10 cellular contexts compared by ENCODE assay signal in genomic region chr2:229873123-229873581, GRCh38. TPM values are rescaled to one million over a fixed set of nuclear protein-coding genes. Genes with fewer than 3 reads are reported as not detected.
DNase-seq lines count a peak whose midpoint lies in the region; ATAC-seq lines count a peak whose summit lies in the region.
"Had no signal": no experiment of that assay in that cellular context is flagged by ENCODE, and none has a peak within 500 bp of the region (broad histone marks: within the 10 kb centered on the region; RNA-seq: fewer than 3 reads in every experiment).

No MANE protein-coding gene starts in this region.

- H2AK5ac ChIP-seq in mesendoderm (ENCODE audit: low read length): no peak overlapping the region

- peak; percentile 95 for ATAC-seq in GM18508 (IDR thresholded peaks at IDR 0.05; ENCODE audit: insufficient read depth, unreplicated experiment)
- ATAC-seq in GM21447 (IDR thresholded peaks at IDR 0.05; ENCODE audit: unreplicated experiment): peak; percentile 92
- ATAC-seq in HG03457 (IDR thresholded peaks at IDR 0.05; ENCODE audit: unreplicated experiment): peak; percentile 91
- ATAC-seq in left lobe of liver: peak; percentile 51

- no peak overlapping the region for H3K4ac ChIP-seq in mesendoderm (ENCODE audit: low read depth, low read length)

- no peak overlapping the region for H2BK5ac ChIP-seq in mesendoderm (ENCODE audit: low read length)

- no peak overlapping the region for H2BK15ac ChIP-seq in mesendoderm (replicated peaks; ENCODE audit: low read depth)

- H3K9ac ChIP-seq in mesendoderm (ENCODE audit: low read length): no peak overlapping the region

- H3K36me3 ChIP-seq in mesendoderm (ENCODE audit: control insufficient read depth, insufficient read depth, low read length) (no peaks in the 10 kb centered on the region), SJCRH30 (peaks cover 40% of the 10 kb centered on the region)

- no CpG with 5 or more reads among the region's 1 CpG for WGBS in mesendoderm (ENCODE audit: extremely low coverage, insufficient coverage, low lambda C conversion rate)

- H4K5ac ChIP-seq in mesendoderm (ENCODE audit: low read length): no peak overlapping the region

- H3K56ac ChIP-seq in mesendoderm (ENCODE audit: low read length): no peak overlapping the region

- peaks cover 3% of the 10 kb centered on the region for H3K4me1 ChIP-seq in mesendoderm (ENCODE audit: control insufficient read depth, low read depth, low read length)
- H3K4me1 ChIP-seq in SJCRH30: peaks cover 18% of the 10 kb centered on the region

- in situ Hi-C loops in G401 (cut with HindIII; ENCODE audit: low sequenced_read_pairs): no loop called here

- H3K27me3 ChIP-seq in mesendoderm (ENCODE audit: insufficient read depth, low read length, poor library complexity): no peaks in the 10 kb centered on the region
- no peaks in the 10 kb centered on the region for H3K27me3 ChIP-seq in SJCRH30

- no peak overlapping the region for H3K18ac ChIP-seq in mesendoderm (ENCODE audit: low read length)

- no peak overlapping the region for H3K4me3 ChIP-seq in mesendoderm (ENCODE audit: low read length)
- H3K4me3 ChIP-seq in SJCRH30: no peak overlapping the region

- peaks cover 28% of the 10 kb centered on the region for H3K79me2 ChIP-seq in mesendoderm (ENCODE audit: control insufficient read depth, insufficient read depth, low read length)

- DNase-seq in left lobe of liver (ENCODE audit: low spot score) (no peak), NCI-H2081 treated with DMSO at 0.1 percent for 48 hours (lab: John Stamatoyannopoulos, UW) (no peak), mesendoderm (no peak), SJCRH30 (no peak), G401 (ENCODE audit: low spot score) (no peak)
- DNase-seq: glutamatergic neuron, NCI-H2227 treated with DMSO at 0.1 percent for 48 hours had no signal

- no peak overlapping the region for H3K4me2 ChIP-seq in mesendoderm (ENCODE audit: low read length)

- H3K79me1 ChIP-seq in mesendoderm (ENCODE audit: low read length): peaks cover 14% of the 10 kb centered on the region

- no peak overlapping the region for H4K8ac ChIP-seq in mesendoderm (ENCODE audit: low read depth, low read length)

- no peak overlapping the region for H3K23ac ChIP-seq in mesendoderm (ENCODE audit: low read length)

- no peak overlapping the region for H3K27ac ChIP-seq in mesendoderm (ENCODE audit: low read depth, low read length)
- H3K27ac ChIP-seq in SJCRH30: no peak overlapping the region

- no peak overlapping the region for H2BK120ac ChIP-seq in mesendoderm (ENCODE audit: low read depth, low read length)

- no peaks in the 10 kb centered on the region for H3K9me3 ChIP-seq in SJCRH30 (replicated peaks)

RNA-seq across cellular contexts. Expression of gene TRIP12, which starts 48.7 kb away (rescaled TPM):
- 79.9 TPM for total RNA-seq in left lobe of liver
- polyA plus RNA-seq in mesendoderm (2013, experiment 1 of 2): 91.1 TPM
- polyA plus RNA-seq in mesendoderm (2013, experiment 2 of 2): 90.0 TPM
- 156 and 167 TPM in 2 replicates for total RNA-seq in SJCRH30 (2014; rRNA removed; shearing (Covaris generic))
- 68.0 and 101 TPM in 2 replicates for total RNA-seq in G401 (2014; rRNA removed; shearing (Covaris generic))

RNA-seq across cellular contexts. Expression of gene FBXO36, which starts 49.2 kb away (rescaled TPM):
- 1.1 TPM for total RNA-seq in left lobe of liver
- 1.7 TPM for polyA plus RNA-seq in mesendoderm (2013, experiment 1 of 2)
- polyA plus RNA-seq in mesendoderm (2013, experiment 2 of 2): 1.5 TPM
- total RNA-seq in SJCRH30 (2014; rRNA removed; shearing (Covaris generic)): 0.08 and 0.13 TPM in 2 replicates
- total RNA-seq in G401 (2014; rRNA removed; shearing (Covaris generic)): 5.0 and 6.3 TPM in 2 replicates
